ENCODE assay signal across 1 cellular context in the genomic region with DNA sequence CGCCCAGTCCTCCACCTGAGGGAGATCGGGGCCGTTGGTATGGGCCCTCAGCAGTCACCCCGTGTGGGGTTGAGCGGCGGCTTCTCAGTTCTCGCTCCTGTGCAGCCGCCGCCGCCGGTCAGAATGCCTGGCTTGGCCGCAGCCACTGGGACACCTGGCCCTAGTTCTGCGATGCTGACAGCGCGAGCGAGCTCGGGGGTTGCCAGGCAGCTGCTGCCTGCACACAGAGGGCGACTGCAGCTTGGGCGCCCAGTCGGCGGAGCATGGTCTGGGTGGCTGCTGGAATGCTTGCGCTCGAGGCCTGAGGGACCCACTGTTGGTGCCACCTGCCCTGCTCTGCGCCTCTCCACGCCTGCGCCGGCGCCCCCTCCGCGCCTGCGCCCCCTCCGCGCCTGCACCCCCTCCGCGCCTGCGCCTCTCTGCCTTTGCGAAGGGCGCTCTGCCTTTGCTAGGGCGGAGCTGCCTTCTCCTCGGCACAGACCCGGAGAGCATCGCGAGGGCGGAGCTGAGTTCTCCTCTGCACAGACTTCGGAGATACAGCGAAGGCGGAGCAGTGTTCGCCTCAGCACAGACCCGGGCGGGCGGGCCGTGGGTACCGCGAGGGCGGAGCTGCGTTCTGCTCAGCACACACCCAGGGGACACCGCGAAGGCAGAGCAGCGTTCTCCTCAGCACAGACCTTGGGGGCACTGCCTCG.
TF ChIP-seq lines count a peak whose summit lies in the region.

No MANE protein-coding gene starts in this region.

TF ChIP-seq in HepG2, 621 proteins besides CTCF, POLR2A, EP300 and RAD21 (continued from another document):
- TF ChIP-seq ZNF292 (CRISPR knock-in tag; IDR thresholded peaks at IDR 0.05; ENCODE audit: borderline replicate concordance, low read depth) (peak; percentile 80; the same call in 1 of the 2 replicates), CBFB (CRISPR knock-in tag; IDR thresholded peaks at IDR 0.05) (0 out of 2 replicates have a peak, but pooled peaks have one; percentile 2), HNRNPLL (IDR thresholded peaks at IDR 0.05; ENCODE audit: low read depth, low read length, poor library complexity, severe bottlenecking) (peak; percentile 78), TEAD3 (CRISPR knock-in tag; optimal IDR thresholded peaks at IDR 0.05; ENCODE audit: borderline replicate concordance) (peak; percentile 14), ZNF768 (CRISPR knock-in tag; IDR thresholded peaks at IDR 0.05) (peak; percentile 46; the same call in 1 of the 2 replicates), HNRNPL (IDR thresholded peaks at IDR 0.05; ENCODE audit: low read depth, low read length) (0 out of 2 replicates have a peak, but pooled peaks have one; percentile 65), KDM2A (CRISPR knock-in tag; IDR thresholded peaks at IDR 0.05; ENCODE audit: borderline replicate concordance, low read depth) (peak; percentile 19; the same call in 1 of the 2 replicates), ZNF687 (CRISPR knock-in tag; IDR thresholded peaks at IDR 0.05) (peak; percentile 69), ZFX (CRISPR knock-in tag; IDR thresholded peaks at IDR 0.05; ENCODE audit: low read depth) (peak; percentile 41; the same call in 1 of the 2 replicates), SP5 (CRISPR knock-in tag; IDR thresholded peaks at IDR 0.05; ENCODE audit: borderline replicate concordance, low read depth) (peak; percentile 40; the same call in 1 of the 2 replicates), SPEN (CRISPR knock-in tag; IDR thresholded peaks at IDR 0.05; ENCODE audit: low read depth) (0 out of 2 replicates have a peak, but pooled peaks have one; percentile 35), FOSL2 (CRISPR knock-in tag; IDR thresholded peaks at IDR 0.05) (peak; percentile 5; the same call in 1 of the 2 replicates), CHD2 (IDR thresholded peaks at IDR 0.05; ENCODE audit: low read depth, low read length) (peak; percentile 77), ZNF232 (CRISPR knock-in tag; IDR thresholded peaks at IDR 0.05; ENCODE audit: borderline replicate concordance) (0 out of 2 replicates have a peak, but pooled peaks have one; percentile 20)
